Comparison of ENCODE assay signal across 8 cellular contexts in genomic region chr5:34007675-34008600, GRCh38. TPM values are rescaled to one million over a fixed set of nuclear protein-coding genes. Genes with fewer than 3 reads are reported as not detected.
DNase-seq lines count a peak whose midpoint lies in the region; ATAC-seq and FAIRE-seq lines count a peak whose summit lies in the region.

Gene AMACR, minus strand, starts transcription at chr5:34008050. Its CDS starts 31 bp downstream, at chr5:34008019.

- DNase-seq in Caki2 (ENCODE audit: low read depth): peak; percentile 91
- peak; percentile 98 for DNase-seq in HTR-8/SVneo (ENCODE audit: insufficient read length, low spot score)
- DNase-seq in NOMO-1 treated with DMSO at 0.1 percent for 48 hours (lab: John Stamatoyannopoulos, UW; ENCODE audit: unreplicated experiment): peak; percentile 98
- peak; percentile 88 for DNase-seq in activated CD8-positive, alpha-beta memory T cell treated with anti-CD3 and anti-CD28 coated beads, Interleukin-2, amount 10 ng/mL, durations not matched to agents 7 days and 5 days
- peak; percentile 87 for DNase-seq in stimulated activated CD8-positive, alpha-beta memory T cell treated with anti-CD3 and anti-CD28 coated beads, Interleukin-15, amount 100 ng/mL, for 24 hours (ENCODE audit: low read depth)

- H3K27ac ChIP-seq in mesodermal cell (ENCODE audit: low read depth, low read length, severe bottlenecking): peak within 1 kb of the TSS; percentile 94

- no peaks in the 10 kb centered on the region for H3K27me3 ChIP-seq in endocrine pancreas (ENCODE audit: control insufficient read depth, insufficient read depth, low read length)

- peak within 1 kb of the TSS; percentile 73 for H3K4me3 Mint-ChIP-seq in activated CD8-positive, alpha-beta memory T cell treated with anti-CD3 and anti-CD28 coated beads, Interleukin-2, amount 10 ng/mL, durations not matched to agents 7 days and 5 days

- no peaks in the 10 kb centered on the region for H3K9me3 Mint-ChIP-seq in activated CD8-positive, alpha-beta memory T cell treated with anti-CD3 and anti-CD28 coated beads, Interleukin-2, amount 10 ng/mL, durations not matched to agents 7 days and 5 days (ENCODE audit: low read depth)

- H3K27me3 Mint-ChIP-seq in activated CD8-positive, alpha-beta memory T cell treated with anti-CD3 and anti-CD28 coated beads, Interleukin-2, amount 10 ng/mL, durations not matched to agents 7 days and 5 days: no peaks in the 10 kb centered on the region

- peak; percentile 60 for FAIRE-seq in HTR-8/SVneo (lab: Jason Lieb, UNC)

- H3K36me3 ChIP-seq in endocrine pancreas (ENCODE audit: control insufficient read depth, insufficient read depth, low read length) (no peaks in the 10 kb centered on the region), mesodermal cell (ENCODE audit: control insufficient read depth, insufficient read depth, low read length) (peaks cover 11% of the 10 kb centered on the region)

- H3K4me3 ChIP-seq in endocrine pancreas (ENCODE audit: control insufficient read depth, insufficient read depth, low read length) (peak within 1 kb of the TSS; percentile 93), mesodermal cell (ENCODE audit: extremely low read depth, insufficient read depth, low read length, poor library complexity, severe bottlenecking) (peak within 1 kb of the TSS; percentile 63)

- CTCF ChIA-PET in activated CD8-positive, alpha-beta memory T cell treated with anti-CD3 and anti-CD28 coated beads, Interleukin-2, amount 10 ng/mL, durations not matched to agents 7 days and 5 days (lab: Charles Lee): interaction anchor here (0.7 to 3.9 kb wide), 3 partner anchors 11 to 14 kb away, joined by 3 to 28 read pairs (median 5); no protein-coding TSS in a partner anchor

- H3K27ac Mint-ChIP-seq in activated CD8-positive, alpha-beta memory T cell treated with anti-CD3 and anti-CD28 coated beads, Interleukin-2, amount 10 ng/mL, durations not matched to agents 7 days and 5 days: peak within 1 kb of the TSS; percentile 91

- H3K36me3 Mint-ChIP-seq in activated CD8-positive, alpha-beta memory T cell treated with anti-CD3 and anti-CD28 coated beads, Interleukin-2, amount 10 ng/mL, durations not matched to agents 7 days and 5 days: peaks cover 17% of the 10 kb centered on the region

- 0 to 1% methylated on average over 63 to 64 of the region's 74 CpGs for WGBS in mesodermal cell (ENCODE audit: insufficient coverage in 2 of 2), 2 experiments

- ATAC-seq in GM21381 (IDR thresholded peaks at IDR 0.05; ENCODE audit: unreplicated experiment): peak; percentile 95
- ATAC-seq in activated CD8-positive, alpha-beta memory T cell treated with anti-CD3 and anti-CD28 coated beads, Interleukin-2, amount 10 ng/mL, durations not matched to agents 7 days and 5 days: peak; percentile 89

- H3K4me1 ChIP-seq in endocrine pancreas (ENCODE audit: control insufficient read depth, insufficient read depth, low read length) (peaks cover 11% of the 10 kb centered on the region), mesodermal cell (ENCODE audit: control insufficient read depth, insufficient read depth, low read length, poor library complexity, severe bottlenecking) (peaks cover 4% of the 10 kb centered on the region)

- H3K9ac ChIP-seq in endocrine pancreas (ENCODE audit: control insufficient read depth, insufficient read depth, low read length): peak within 1 kb of the TSS; percentile 99

- in situ Hi-C loops in Caki2 (cut with HindIII; ENCODE audit: low pct_unique_long_range_greater_than_20kb, low sequenced_read_pairs): no loop called here

- no peaks in the 10 kb centered on the region for H3K9me3 ChIP-seq in endocrine pancreas (ENCODE audit: control insufficient read depth, low read length)
- no peaks in the 10 kb centered on the region for H3K9me3 ChIP-seq in mesodermal cell (ENCODE audit: control insufficient read depth, low read length)

- peaks cover 34% of the 10 kb centered on the region for H3K4me1 Mint-ChIP-seq in activated CD8-positive, alpha-beta memory T cell treated with anti-CD3 and anti-CD28 coated beads, Interleukin-2, amount 10 ng/mL, durations not matched to agents 7 days and 5 days

RNA-seq across cellular contexts. Expression of gene AMACR, which starts in this region (rescaled TPM):
- 10.6 and 27.2 TPM in 2 replicates for total RNA-seq in Caki2 (2014; rRNA removed; shearing (Covaris generic); ENCODE audit: low replicate concordance)
- 1 to 10 TPM; 6.6 to 9.5 TPM for total RNA-seq in activated CD8-positive, alpha-beta memory T cell treated with anti-CD3 and anti-CD28 coated beads, Interleukin-2, amount 10 ng/mL, durations not matched to agents 7 days and 5 days
- 16.1 TPM for polyA plus RNA-seq in mesodermal cell (2013, experiment 1 of 2)
- polyA plus RNA-seq in mesodermal cell (2013, experiment 2 of 2): 15.4 TPM

Comparison
In these comparisons a context has a peak if more than half of its experiments do, and no peak if none do; other contexts are left out.
1. Peak in every context shown above with its lines: DNase-seq, ATAC-seq, H3K4me3 ChIP-seq and H3K27ac ChIP-seq.